ENCODE assay signal across 8 cellular contexts in the genomic region with DNA sequence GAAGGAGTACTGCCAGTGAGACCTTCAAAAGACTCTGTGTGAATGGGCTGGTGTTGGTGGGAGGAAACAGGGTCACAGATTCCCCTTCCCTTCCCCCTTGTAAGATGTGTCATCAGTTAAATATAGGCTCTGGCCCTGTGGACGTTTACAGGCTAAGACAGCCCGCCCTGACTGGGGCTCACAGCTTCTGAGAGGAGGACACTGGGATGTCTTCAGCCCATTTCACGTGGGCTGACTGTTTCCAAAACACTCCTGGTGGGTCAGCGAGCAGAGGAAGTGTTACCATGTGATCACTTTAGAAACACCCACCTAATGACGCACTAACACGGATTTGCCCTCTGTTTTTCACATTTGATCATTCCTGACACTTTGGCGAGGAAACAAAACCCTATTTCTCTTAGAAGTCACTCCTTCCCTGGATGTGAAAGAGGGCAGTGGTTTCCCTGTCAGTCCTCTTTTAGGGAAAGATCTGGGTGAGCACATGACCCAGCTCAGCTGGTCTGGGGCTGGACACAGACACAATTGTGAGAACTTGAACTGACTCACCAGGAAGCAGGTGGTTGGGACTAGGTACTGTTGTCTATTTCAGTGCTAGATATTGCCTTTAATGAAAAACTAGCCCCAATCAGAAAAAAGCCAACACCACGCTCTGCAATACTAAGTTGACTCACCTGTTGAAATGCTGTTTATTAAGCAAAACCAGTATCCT. TPM values are rescaled to one million over a fixed set of nuclear protein-coding genes. Genes with fewer than 3 reads are reported as not detected.
DNase-seq lines count a peak whose midpoint lies in the region; ATAC-seq lines count a peak whose summit lies in the region.

No MANE protein-coding gene starts in this region.

- peak; percentile 68 for ATAC-seq in GM21619 (IDR thresholded peaks at IDR 0.05; ENCODE audit: unreplicated experiment)

- DNase-seq in Caki2 (ENCODE audit: low read depth) = peak; percentile 21
- DNase-seq in Kasumi-1 (lab: John Stamatoyannopoulos, UW) = peak; percentile 61 to 62
- peak; percentile 34 for DNase-seq in activated T-cell treated with anti-CD3 and anti-CD28 coated beads for 48 hours (ENCODE audit: low read depth)
- DNase-seq in germinal center (ENCODE audit: low spot score) = peak; percentile 46
- DNase-seq in renal cortical epithelial cell (ENCODE audit: low read depth) = peak; percentile 97
- DNase-seq in T-helper 9 cell = no peak
- DNase-seq in HT-29 (ENCODE audit: low spot score) = no peak

- in situ Hi-C loops in Caki2 (cut with HindIII; ENCODE audit: low pct_unique_long_range_greater_than_20kb, low sequenced_read_pairs) = no loop called here

RNA-seq across cellular contexts. Expression of gene BMP10, which starts 38.9 kb away (rescaled TPM):
- not detected in 2 replicates for total RNA-seq in Caki2 (2014; rRNA removed; shearing (Covaris generic); ENCODE audit: low replicate concordance)
- total RNA-seq in renal cortical epithelial cell = not detected in 2 replicates
- not detected in 2 replicates for total RNA-seq in HT-29 (2014; rRNA removed; shearing (Covaris generic))

Comparison
In these comparisons a context has a peak if more than half of its experiments do, and no peak if none do; other contexts are left out.
1. DNase-seq: peak in Caki2 (single experiment), Kasumi-1 (2 of 2), activated T-cell treated with anti-CD3 and anti-CD28 coated beads for 48 hours (single experiment), germinal center (single experiment) and renal cortical epithelial cell (single experiment); none in T-helper 9 cell (single experiment) and HT-29 (single experiment).